Comparison of ENCODE assay signal across 16 cellular contexts in the genomic region with DNA sequence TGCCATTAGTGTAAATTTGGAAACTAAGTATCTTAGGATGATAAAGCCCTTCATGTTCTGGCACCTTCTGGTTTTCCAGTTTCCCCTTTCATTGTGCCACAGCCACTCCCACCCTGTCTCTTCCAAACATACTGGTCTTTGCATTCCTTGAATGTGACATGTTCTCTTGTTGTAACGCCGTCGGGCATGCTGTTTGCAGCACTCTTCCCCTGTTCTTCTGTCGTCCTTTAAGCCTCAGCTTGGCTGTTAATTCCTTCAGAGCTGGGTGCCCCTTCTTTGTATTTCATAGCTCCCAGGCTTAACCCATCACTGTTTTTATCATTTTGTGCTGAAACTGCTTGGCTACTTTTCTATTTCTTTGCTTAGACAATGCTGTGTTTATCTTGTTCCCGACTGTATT.
DNase-seq lines count a peak whose midpoint lies in the region; ATAC-seq, FAIRE-seq and TF ChIP-seq lines count a peak whose summit lies in the region.
"Had no signal": no experiment of that assay in that cellular context is flagged by ENCODE, and none has a peak within 500 bp of the region (broad histone marks: within the 10 kb centered on the region; RNA-seq: fewer than 3 reads in every experiment).

No MANE protein-coding gene starts in this region.

- H3K27me3 ChIP-seq in HCT116 (ENCODE audit: insufficient read depth, low read length) (no peaks in the 10 kb centered on the region), astrocyte (ENCODE audit: insufficient read depth, low read length) (no peaks in the 10 kb centered on the region), foreskin keratinocyte (no peaks in the 10 kb centered on the region), subcutaneous abdominal adipose tissue (ENCODE audit: control insufficient read depth in 5 of 5, insufficient read depth in 4 of 5, low read length in 5 of 5) (no peaks in the 10 kb centered on the region)

- no peak overlapping the region for H3K27ac ChIP-seq in HCT116 (ENCODE audit: low read depth, low read length)
- no peak overlapping the region for H3K27ac ChIP-seq in astrocyte (ENCODE audit: low read depth, low read length)
- H3K27ac ChIP-seq in foreskin keratinocyte: no peak overlapping the region
- H3K27ac ChIP-seq in subcutaneous abdominal adipose tissue (ENCODE audit: low read depth, low read length): no peak overlapping the region

- RAD21 ChIA-PET in HCT116 (lab: Charles Lee; ENCODE audit: low non-redundant PET in 1 of 2, low total read pairs in 2 of 2, uncharacterized antibody in 2 of 2, unreplicated experiment in 2 of 2): no interaction called here

- no peaks in the 10 kb centered on the region for H4K20me1 ChIP-seq in HCT116 (ENCODE audit: insufficient read depth)
- H4K20me1 ChIP-seq in astrocyte (ENCODE audit: insufficient read depth, low read length): no peaks in the 10 kb centered on the region

- H3K4me1 Mint-ChIP-seq in astrocyte (ENCODE audit: low read depth, unreplicated experiment): peaks cover 5% of the 10 kb centered on the region

- DNase-seq in HCT116 (ENCODE audit: low read depth, low spot score): no peak
- DNase-seq in astrocyte (ENCODE audit: low read depth): peak; percentile 18
- DNase-seq in foreskin keratinocyte: peak; percentile 24 to 56
- no peak for DNase-seq in HuH-7 (ENCODE audit: low spot score)
- DNase-seq in NCI-H2029 (lab: John Stamatoyannopoulos, UW): no peak
- DNase-seq: activated CD8-positive, alpha-beta T cell treated with anti-CD3 and anti-CD28 coated beads, Interleukin-2, amount 10 ng/mL, durations not matched to agents 7 days and 5 days; activated naive CD4-positive, alpha-beta T cell; H7; NCI-H1694 treated with DMSO at 0.1 percent for 48 hours; posterior cingulate gyrus; stimulated activated CD4-positive, alpha-beta T cell treated with anti-CD3 and anti-CD28 coated beads, Interleukin-4, amount 100 ng/mL, for 1 hour had no signal

- TF ChIP-seq RAD21 in HCT116 (IDR thresholded peaks at IDR 0.05; ENCODE audit: low read depth): no peak

- H3K9ac ChIP-seq in HCT116 (ENCODE audit: low read length) (no peak overlapping the region), astrocyte (ENCODE audit: low read length) (peak overlapping the region; percentile 5), subcutaneous abdominal adipose tissue (ENCODE audit: low read length in 5 of 5) (no peak overlapping the region)

- H3K4me3 ChIP-seq in HCT116 (replicated peaks in 1 of 2; ENCODE audit: low read depth in 1 of 2, low read length in 2 of 2) (peak overlapping the region in 1 of 2 experiments; percentile 5; a peak in 1 of 4 replicates), astrocyte (ENCODE audit: insufficient read depth, low read depth, low read length) (peak overlapping the region; percentile 9), subcutaneous abdominal adipose tissue (ENCODE audit: low read depth in 1 of 5, low read length in 5 of 5) (peak overlapping the region; percentile 22 to 54 (median 40))

- CTCF ChIA-PET in HCT116 (lab: Charles Lee): no interaction called here

- ATAC-seq in HCT116: no peak
- ATAC-seq in foreskin keratinocyte: peak; percentile 81
- no peak for ATAC-seq in HG03520 (IDR thresholded peaks at IDR 0.05; ENCODE audit: unreplicated experiment)
- ATAC-seq: activated CD8-positive, alpha-beta T cell treated with anti-CD3 and anti-CD28 coated beads, Interleukin-2, amount 10 ng/mL, durations not matched to agents 7 days and 5 days; HepG2 had no signal

- no peak overlapping the region for H3K4me3 Mint-ChIP-seq in astrocyte (ENCODE audit: unreplicated experiment)
- H3K4me3 Mint-ChIP-seq: activated CD8-positive, alpha-beta T cell treated with anti-CD3 and anti-CD28 coated beads, Interleukin-2, amount 10 ng/mL, durations not matched to agents 7 days and 5 days; dendritic cell treated with granulocyte-macrophage colony-stimulating factor and Interleukin-4, amounts not matched to agents 40 ng/mL and 50 ng/mL, for 4 days; stimulated activated naive CD8-positive, alpha-beta T cell treated with anti-CD3 and anti-CD28 coated beads, Interleukin-15, Interleukin-2, amounts not matched to agents 100 ng/mL and 50 ng/mL, for 24 hours had no signal

- no peaks in the 10 kb centered on the region for H3K36me3 Mint-ChIP-seq in astrocyte (ENCODE audit: low read depth, unreplicated experiment)

- POLR2A ChIA-PET in HCT116 (lab: Charles Lee): no interaction called here

- H3K4me1 ChIP-seq in HCT116 (ENCODE audit: control insufficient read depth in 1 of 2, insufficient read depth in 2 of 2, low read length in 2 of 2) (no peaks in the 10 kb centered on the region), astrocyte (ENCODE audit: insufficient read depth, low read length) (no peaks in the 10 kb centered on the region), foreskin keratinocyte (no peaks in the 10 kb centered on the region), subcutaneous abdominal adipose tissue (ENCODE audit: control insufficient read depth in 5 of 5, insufficient read depth in 5 of 5, low read length in 5 of 5) (no peaks in the 10 kb centered on the region)

- H2AFZ ChIP-seq in HCT116 (ENCODE audit: low read depth, low read length, poor library complexity, severe bottlenecking): peak overlapping the region; percentile 63
- H2AFZ ChIP-seq in astrocyte (ENCODE audit: low read depth, low read length): peak overlapping the region; percentile 27

- no peaks in the 10 kb centered on the region for H3K36me3 ChIP-seq in HCT116 (ENCODE audit: control insufficient read depth in 1 of 2, insufficient read depth in 2 of 2, low read length in 2 of 2)
- H3K36me3 ChIP-seq in astrocyte (ENCODE audit: insufficient read depth, low read length): no peaks in the 10 kb centered on the region
- no peaks in the 10 kb centered on the region for H3K36me3 ChIP-seq in subcutaneous abdominal adipose tissue (ENCODE audit: control insufficient read depth in 5 of 5, insufficient read depth in 5 of 5, low read length in 5 of 5)

- BruUV-seq in HCT116 (replicated peaks; lab: Mats Ljungman, UMichigan): no TSS peak

- H3K9me2 ChIP-seq in HCT116 (ENCODE audit: insufficient read depth): no peaks in the 10 kb centered on the region

- H3K9me3 ChIP-seq in HCT116 (ENCODE audit: control insufficient read depth in 1 of 2, insufficient read depth in 1 of 2, low read depth in 1 of 2, low read length in 2 of 2): no peaks in the 10 kb centered on the region
- no peaks in the 10 kb centered on the region for H3K9me3 ChIP-seq in astrocyte (ENCODE audit: insufficient read depth, low read depth, low read length)
- no peaks in the 10 kb centered on the region for H3K9me3 ChIP-seq in subcutaneous abdominal adipose tissue (ENCODE audit: control insufficient read depth in 5 of 5, low read length in 5 of 5)

- no peak overlapping the region for H3K27ac Mint-ChIP-seq in astrocyte (ENCODE audit: unreplicated experiment)
- H3K27ac Mint-ChIP-seq: activated CD8-positive, alpha-beta T cell treated with anti-CD3 and anti-CD28 coated beads, Interleukin-2, amount 10 ng/mL, durations not matched to agents 7 days and 5 days; dendritic cell treated with granulocyte-macrophage colony-stimulating factor and Interleukin-4, amounts not matched to agents 40 ng/mL and 50 ng/mL, for 4 days; stimulated activated naive CD8-positive, alpha-beta T cell treated with anti-CD3 and anti-CD28 coated beads, Interleukin-15, Interleukin-2, amounts not matched to agents 100 ng/mL and 50 ng/mL, for 24 hours had no signal

- H3K4me2 ChIP-seq in HCT116 (ENCODE audit: low read length) (peak overlapping the region; percentile 30), astrocyte (ENCODE audit: low read length) (peak overlapping the region; percentile 65)

- TF ChIP-seq POLR2A in HCT116 (IDR thresholded peaks at IDR 0.05; ENCODE audit: borderline replicate concordance, extremely low read depth, insufficient read depth, insufficient read length): no peak

- H3K79me2 ChIP-seq in HCT116 (ENCODE audit: insufficient read depth, low read length) (no peaks in the 10 kb centered on the region), astrocyte (ENCODE audit: insufficient read depth, low read length) (no peaks in the 10 kb centered on the region)

- no peak for TF ChIP-seq CTCF in HCT116 (IDR thresholded peaks at IDR 0.05 in 2 of 3, conservative IDR thresholded peaks at IDR 0.05 in 1 of 3; ENCODE audit: borderline replicate concordance in 1 of 3, insufficient read depth in 1 of 3, low read depth in 2 of 3, low read length in 2 of 3)
- TF ChIP-seq CTCF in astrocyte (IDR thresholded peaks at IDR 0.05; ENCODE audit: insufficient read depth, low read depth, low read length): no peak
- no peak for TF ChIP-seq CTCF in foreskin keratinocyte (conservative IDR thresholded peaks at IDR 0.05)

- no peaks in the 10 kb centered on the region for H3K27me3 Mint-ChIP-seq in astrocyte (ENCODE audit: low read depth, unreplicated experiment)

- peak; percentile 29 for FAIRE-seq in astrocyte (lab: Jason Lieb, UNC)
- FAIRE-seq: HepG2 had no signal

- intact Hi-C loops in HCT116 (cut with micrococcal nuclease): no loop called here

- H3K9me3 Mint-ChIP-seq in astrocyte (ENCODE audit: unreplicated experiment): peaks cover 2% of the 10 kb centered on the region
- H3K9me3 Mint-ChIP-seq: dendritic cell treated with granulocyte-macrophage colony-stimulating factor and Interleukin-4, amounts not matched to agents 40 ng/mL and 50 ng/mL, for 4 days; stimulated activated naive CD8-positive, alpha-beta T cell treated with anti-CD3 and anti-CD28 coated beads, Interleukin-15, Interleukin-2, amounts not matched to agents 100 ng/mL and 50 ng/mL, for 24 hours had no signal

TF ChIP-seq in HCT116, 20 proteins besides CTCF, POLR2A, EP300 and RAD21 (continues in another document):
- TF ChIP-seq SRF (IDR thresholded peaks at IDR 0.05; ENCODE audit: low read depth) (no peak), YY1 (IDR thresholded peaks at IDR 0.05; ENCODE audit: extremely low read depth, insufficient replicate concordance, low read depth, low read length) (no peak), CBX3 (IDR thresholded peaks at IDR 0.05; ENCODE audit: low read depth) (no peak), JUND (IDR thresholded peaks at IDR 0.05) (no peak), ZBTB33 (IDR thresholded peaks at IDR 0.05; ENCODE audit: extremely low read depth, insufficient replicate concordance, low read length) (no peak)

Comparison
In these comparisons a context has a peak if more than half of its experiments do, and no peak if none do; other contexts are left out.
1. DNase-seq: peak in astrocyte (single experiment) and foreskin keratinocyte (2 of 2); none in HCT116 (single experiment), HuH-7 (single experiment) and NCI-H2029 (single experiment).